ENCODE assay signal across 16 cellular contexts in genomic region chr6:1082040-1082935, GRCh38.
DNase-seq lines count a peak whose midpoint lies in the region; ATAC-seq, FAIRE-seq and TF ChIP-seq lines count a peak whose summit lies in the region.
"Had no signal": no experiment of that assay in that cellular context is flagged by ENCODE, and none has a peak within 500 bp of the region (broad histone marks: within the 10 kb centered on the region; RNA-seq: fewer than 3 reads in every experiment).

No MANE protein-coding gene starts in this region.

- peak; percentile 29 for DNase-seq in AG04449 (ENCODE audit: low read depth, low spot score)
- DNase-seq in HT-29 (ENCODE audit: low spot score) = peak; percentile 76
- DNase-seq in K562 (ENCODE audit: extremely low read depth in 1 of 4, low spot score in 3 of 4) = no peak
- DNase-seq in hepatocyte (ENCODE audit: low spot score) = no peak
- DNase-seq in SW480 (ENCODE audit: low spot score) = no peak
- no peak for DNase-seq in NCI-H146 (lab: John Stamatoyannopoulos, UW)
- no peak for DNase-seq in SHP77 (lab: John Stamatoyannopoulos, UW)
- DNase-seq: activated CD4-positive, alpha-beta T cell treated with anti-CD3 and anti-CD28 coated beads, Interleukin-2, amount 50 U/mL, for 1 hour; activated effector memory CD4-positive, alpha-beta T cell treated with anti-CD3 and anti-CD28 coated beads, Interleukin-2, amount 50 U/mL, for 16 hours; cortex of kidney; naive B cell; NCI-H446 had no signal

- no TSS peak for BruUV-seq in K562 (replicated peaks; lab: Mats Ljungman, UMichigan)

- H3K36me3 ChIP-seq in K562 (ENCODE audit: control insufficient read depth, insufficient read depth, low read length) (no peaks in the 10 kb centered on the region), hepatocyte (replicated peaks; ENCODE audit: insufficient read depth, low read depth) (no peaks in the 10 kb centered on the region)

- H3K4me1 ChIP-seq in K562 (replicated peaks in 1 of 2; ENCODE audit: control insufficient read depth in 2 of 2, insufficient read depth in 2 of 2, low read length in 2 of 2) (no peaks in the 10 kb centered on the region), hepatocyte (ENCODE audit: insufficient read depth) (peaks cover 20% of the 10 kb centered on the region)

- TF ChIP-seq RAD21 in K562 (CRISPR knock-in tag; conservative IDR thresholded peaks at IDR 0.05 in 1 of 2, IDR thresholded peaks at IDR 0.05 in 1 of 2) = no peak

- in situ Hi-C loops in K562 (cut with MboI) = no loop called here

- H3K9me2 ChIP-seq in hepatocyte (replicated peaks; ENCODE audit: insufficient read depth) = no peaks in the 10 kb centered on the region

- intact Hi-C loops in K562 (cut with micrococcal nuclease) = no loop called here

- H2AFZ ChIP-seq in K562 (ENCODE audit: low read depth, low read length) (no peak overlapping the region), hepatocyte (no peak overlapping the region)
- H2AFZ ChIP-seq: GM23338 had no signal

- TF ChIP-seq CTCF in AG04449 (IDR thresholded peaks at IDR 0.05; ENCODE audit: insufficient read depth, low read length, missing control alignments) (no peak), K562 (IDR thresholded peaks at IDR 0.05 in 2 of 3, conservative IDR thresholded peaks at IDR 0.05 in 1 of 3; ENCODE audit: insufficient read depth in 2 of 3, low read depth in 1 of 3, low read length in 3 of 3) (no peak), hepatocyte (IDR thresholded peaks at IDR 0.05; ENCODE audit: poor library complexity) (no peak)

- POLR2A ChIA-PET in AG04449 (lab: Yijun Ruan, JAX) (no interaction called here), K562 (lab: Yijun Ruan, JAX) (no interaction called here)

- H3K9me1 ChIP-seq in K562 (ENCODE audit: control insufficient read depth, insufficient read depth, low read length) = no peaks in the 10 kb centered on the region

- peak; percentile 15 for FAIRE-seq in K562 (lab: Jason Lieb, UNC)

- H3K9ac ChIP-seq in K562 (ENCODE audit: insufficient read depth in 1 of 2, low read depth in 2 of 2, low read length in 2 of 2) = no peak overlapping the region

- H3K79me2 ChIP-seq in K562 (ENCODE audit: control insufficient read depth, insufficient read depth, low read length) (no peaks in the 10 kb centered on the region), hepatocyte (no peaks in the 10 kb centered on the region)

- no peak overlapping the region for H3K27ac ChIP-seq in K562 (ENCODE audit: extremely low read depth, low read depth, low read length)
- H3K27ac ChIP-seq in hepatocyte = peak overlapping the region; percentile 58
- H3K27ac ChIP-seq: SK-N-MC had no signal

- no peak for TF ChIP-seq POLR2A in K562 (conservative IDR thresholded peaks at IDR 0.05)

- no peak for TF ChIP-seq EP300 in K562 (IDR thresholded peaks at IDR 0.05; ENCODE audit: low read length)

- no peaks in the 10 kb centered on the region for H3K9me3 ChIP-seq in K562 (replicated peaks; ENCODE audit: control insufficient read depth, insufficient read depth, low read depth, low read length)
- H3K9me3 ChIP-seq in hepatocyte (ENCODE audit: low read depth) = no peaks in the 10 kb centered on the region

- ATAC-seq in K562 (no peak), HG03571 (IDR thresholded peaks at IDR 0.05; ENCODE audit: unreplicated experiment) (no peak)
- ATAC-seq: GM23338; stimulated activated memory B cell treated with anti-CD40 and anti-IgM and Interleukin-4, amounts not matched to agents 10 μg/mL and 1 μg/mL and 100 μg/mL, for 72 hours had no signal

- no peak overlapping the region for H3K4me3 ChIP-seq in AG04449 (ENCODE audit: low read depth, low read length)
- H3K4me3 ChIP-seq in K562 = no peak overlapping the region
- no peak overlapping the region for H3K4me3 ChIP-seq in hepatocyte
- H3K4me3 ChIP-seq: GM23338, SK-N-MC had no signal

- under 1% methylated on average over 12 of the region's 12 CpGs for WGBS in K562 (ENCODE audit: insufficient coverage, low coverage, missing lambda C conversion rate)
- WGBS in hepatocyte (ENCODE audit: low lambda C conversion rate, missing lambda C conversion rate) = 69% methylated on average over 12 of the region's 12 CpGs

- H3K27me3 ChIP-seq in K562 (ENCODE audit: control insufficient read depth in 2 of 2, insufficient read depth in 2 of 2, low read length in 2 of 2) (peaks cover 37 to 56% of the 10 kb centered on the region in 2 experiments), hepatocyte (no peaks in the 10 kb centered on the region)

- CTCF ChIA-PET in AG04449 (lab: Yijun Ruan, JAX) (no interaction called here), K562 (lab: Yijun Ruan, JAX; ENCODE audit: low intra/inter-chr PET ratio) (no interaction called here)

- H3K4me2 ChIP-seq in K562 (ENCODE audit: insufficient read depth, low read length) (no peak overlapping the region), hepatocyte (peak overlapping the region; percentile 13)
- H3K4me2 ChIP-seq: GM23338 had no signal

- H4K20me1 ChIP-seq in K562 (replicated peaks; ENCODE audit: control insufficient read depth, insufficient read depth, low read length) = peaks cover 3% of the 10 kb centered on the region; the same call in 1 of the 2 replicates
- no peaks in the 10 kb centered on the region for H4K20me1 ChIP-seq in hepatocyte (ENCODE audit: insufficient read depth, poor library complexity, severe bottlenecking)

TF ChIP-seq in K562, 482 proteins besides CTCF, POLR2A, EP300 and RAD21:
- TF ChIP-seq ZNF143 (CRISPR knock-in tag; IDR thresholded peaks at IDR 0.05) = no peak
- TF ChIP-seq KDM2B (CRISPR knock-in tag; IDR thresholded peaks at IDR 0.05) = no peak
- no peak for TF ChIP-seq CHAMP1 (IDR thresholded peaks at IDR 0.05)
- no peak for TF ChIP-seq ZNF707 (CRISPR knock-in tag; conservative IDR thresholded peaks at IDR 0.05)
- TF ChIP-seq HMBOX1 (IDR thresholded peaks at IDR 0.05) = no peak
- no peak for TF ChIP-seq ZZZ3 (IDR thresholded peaks at IDR 0.05)
- no peak for TF ChIP-seq ZSCAN32 (CRISPR knock-in tag; IDR thresholded peaks at IDR 0.05)
- TF ChIP-seq SMC3 (conservative IDR thresholded peaks at IDR 0.05; ENCODE audit: insufficient read depth, low read depth, low read length) = no peak
- TF ChIP-seq BACH1 (tag; IDR thresholded peaks at IDR 0.05) = no peak
- TF ChIP-seq CREB1 (IDR thresholded peaks at IDR 0.05) = no peak
- no peak for TF ChIP-seq CREB1 (CRISPR knock-in tag; IDR thresholded peaks at IDR 0.05)
- TF ChIP-seq TOE1 (IDR thresholded peaks at IDR 0.05; ENCODE audit: borderline replicate concordance) = no peak
- no peak for TF ChIP-seq TOE1 (CRISPR knock-in tag; IDR thresholded peaks at IDR 0.05; ENCODE audit: borderline replicate concordance, low read depth)
- TF ChIP-seq TBP (optimal IDR thresholded peaks at IDR 0.05; ENCODE audit: low read depth, low read length) = no peak
- TF ChIP-seq ZBTB8A (IDR thresholded peaks at IDR 0.05; ENCODE audit: partially characterized antibody) = no peak
TF ChIP-seq in K562: peak in this region for 0.

Comparison
In these comparisons a context has a peak if more than half of its experiments do, and no peak if none do; other contexts are left out.
1. DNase-seq: peak in AG04449 (single experiment) and HT-29 (single experiment); none in K562 (0 of 4), hepatocyte (single experiment), SW480 (single experiment), NCI-H146 (single experiment) and SHP77 (0 of 2).